Comparison of ENCODE assay signal across 14 cellular contexts in the genomic region with DNA sequence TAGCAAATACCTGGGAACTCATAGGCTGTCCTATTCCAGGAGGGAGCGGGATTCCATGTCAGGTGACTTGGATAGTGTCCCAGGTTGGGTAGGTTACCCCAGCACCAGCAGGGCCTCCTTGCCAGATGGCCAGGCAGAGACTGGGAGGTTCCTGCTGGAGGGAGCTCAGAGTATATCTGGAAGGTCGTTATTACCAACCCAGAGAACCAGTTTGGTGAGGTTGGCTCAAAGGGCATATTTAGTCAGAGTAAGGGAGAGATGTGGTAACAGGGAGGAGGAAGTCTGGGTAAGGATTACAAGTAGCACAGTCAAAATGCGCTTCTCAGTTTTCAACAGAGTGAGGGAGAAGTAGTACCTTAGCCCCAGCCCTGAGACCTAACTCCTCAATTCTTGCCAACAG. TPM values are rescaled to one million over a fixed set of nuclear protein-coding genes. Genes with fewer than 3 reads are reported as not detected.
DNase-seq lines count a peak whose midpoint lies in the region; ATAC-seq and TF ChIP-seq lines count a peak whose summit lies in the region.
"Had no signal": no experiment of that assay in that cellular context is flagged by ENCODE, and none has a peak within 500 bp of the region (broad histone marks: within the 10 kb centered on the region; RNA-seq: fewer than 3 reads in every experiment).

No MANE protein-coding gene starts in this region.

- no peak overlapping the region for H3K4me3 Mint-ChIP-seq in Calu3 (ENCODE audit: low read depth, unreplicated experiment)
- H3K4me3 Mint-ChIP-seq: T-helper 1 cell treated with Interleukin-12 subunit alpha and Interleukin-12 subunit beta and Interleukin-4 antibody, amounts not matched to agents 30 μg/mL and 1 μg/mL, for 36 hours had no signal

- H3K27ac Mint-ChIP-seq in Calu3 (ENCODE audit: unreplicated experiment), result peak overlapping the region; percentile 69
- H3K27ac Mint-ChIP-seq: T-helper 1 cell treated with Interleukin-12 subunit alpha and Interleukin-12 subunit beta and Interleukin-4 antibody, amounts not matched to agents 30 μg/mL and 1 μg/mL, for 36 hours had no signal

- TF ChIP-seq CTCF in Calu3 (IDR thresholded peaks at IDR 0.05; ENCODE audit: unreplicated experiment), result no peak
- no peak for TF ChIP-seq CTCF in LNCaP clone FGC (IDR thresholded peaks at IDR 0.05; ENCODE audit: control insufficient read depth, extremely low read depth, insufficient read depth)
- TF ChIP-seq CTCF in VCaP (conservative IDR thresholded peaks at IDR 0.05), result no peak
- TF ChIP-seq CTCF in mucosa of descending colon (IDR thresholded peaks at IDR 0.05), result no peak

- peak; percentile 96 for ATAC-seq in mucosa of descending colon

- H3K27ac ChIP-seq in VCaP, result peak overlapping the region; percentile 99

- peaks cover 43% of the 10 kb centered on the region for H3K4me1 Mint-ChIP-seq in Calu3 (ENCODE audit: low read depth, unreplicated experiment)

- peaks cover 5% of the 10 kb centered on the region for H3K36me3 Mint-ChIP-seq in Calu3 (ENCODE audit: insufficient read depth, unreplicated experiment)

- peak overlapping the region; percentile 3; the same call in 1 of the 2 replicates for H3K4me3 ChIP-seq in LNCaP clone FGC (ENCODE audit: low read depth, low read length)
- H3K4me3 ChIP-seq in mucosa of descending colon, result no peak overlapping the region

- no peaks in the 10 kb centered on the region for H3K9me3 ChIP-seq in mucosa of descending colon

- H3K4me1 ChIP-seq in mucosa of descending colon (ENCODE audit: low read depth), result peaks cover 11% of the 10 kb centered on the region

- BruUV-seq in Calu3 (replicated peaks; lab: Mats Ljungman, UMichigan), result no TSS peak

- CTCF ChIA-PET in Calu3 (lab: Charles Lee), result no interaction called here

- intact Hi-C loops in Calu3 (cut with micrococcal nuclease; ENCODE audit: unreplicated experiment) (no loop called here), mucosa of descending colon (cut with DNase I, micrococcal nuclease) (loop anchor here in 1 of 2 donors (10.0 kb wide), 1 partner anchor 50 kb away; the partner anchor contains the start of gene LNX1)

- no peaks in the 10 kb centered on the region for H3K36me3 ChIP-seq in mucosa of descending colon (ENCODE audit: low read depth)

- H3K9me3 Mint-ChIP-seq in Calu3 (ENCODE audit: low read depth, unreplicated experiment), result no peaks in the 10 kb centered on the region
- H3K9me3 Mint-ChIP-seq: T-helper 1 cell treated with Interleukin-12 subunit alpha and Interleukin-12 subunit beta and Interleukin-4 antibody, amounts not matched to agents 30 μg/mL and 1 μg/mL, for 36 hours had no signal

- no peaks in the 10 kb centered on the region for H3K27me3 Mint-ChIP-seq in Calu3 (ENCODE audit: unreplicated experiment)

- DNase-seq in Calu3 (peak; percentile 70), LNCaP clone FGC (ENCODE audit: low read depth) (peak; percentile 98), mucosa of descending colon (peak; percentile 82 to 92 (median 87)), KG1 (lab: John Stamatoyannopoulos, UW) (no peak), NCI-H146 (lab: John Stamatoyannopoulos, UW) (no peak), NCI-H1105 treated with DMSO at 0.1 percent for 48 hours (lab: John Stamatoyannopoulos, UW) (no peak)
- no peak for DNase-seq in activated CD4-positive, alpha-beta T cell treated with anti-CD3 and anti-CD28 coated beads for 1 hour
- DNase-seq: activated T-cell treated with anti-CD3 and anti-CD28 coated beads for 4 hours; foreskin melanocyte; NCI-H1436 treated with DMSO at 0.1 percent for 48 hours; stimulated activated CD4-positive, alpha-beta T cell treated with anti-CD3 and anti-CD28 coated beads, Interleukin-2, amount 100 ng/mL, for 24 hours had no signal

RNA-seq across cellular contexts. Expression of gene LNX1, which starts 53.3 kb away (rescaled TPM):
- 4.2 and 4.3 TPM in 2 replicates for total RNA-seq in Calu3 (2022)
- total RNA-seq in mucosa of descending colon, result 10 to 100 TPM in 2 of 3 donors, 1 to 10 TPM in 1; 8.2 to 24.3 (median 23.2) TPM
- total RNA-seq: mononuclear cell had no signal

Comparison
In these comparisons a context has a peak if more than half of its experiments do, and no peak if none do; other contexts are left out.
1. DNase-seq: peak in Calu3 (single experiment), LNCaP clone FGC (single experiment) and mucosa of descending colon (3 of 3); none in KG1 (single experiment), NCI-H146 (single experiment), activated CD4-positive, alpha-beta T cell treated with anti-CD3 and anti-CD28 coated beads for 1 hour (single experiment) and NCI-H1105 treated with DMSO at 0.1 percent for 48 hours (single experiment).